Comparison of ENCODE assay signal across 18 cellular contexts in genomic region chr7:141584935-141585334, GRCh38. TPM values are rescaled to one million over a fixed set of nuclear protein-coding genes. Genes with fewer than 3 reads are reported as not detected.
A peak's percentile ranks its signal among the peaks of the same experiment; 100 is the strongest.
DNase-seq lines count a peak whose midpoint lies in the region; ATAC-seq and TF ChIP-seq lines count a peak whose summit lies in the region.
"Had no signal": no experiment of that assay in that cellular context is flagged by ENCODE, and none has a peak within 500 bp of the region (broad histone marks: within the 10 kb centered on the region; RNA-seq: fewer than 3 reads in every experiment).

No MANE protein-coding gene starts in this region.

- H3K4me3 ChIP-seq in breast epithelium, result no peak overlapping the region

- H3K9me3 ChIP-seq in breast epithelium, result peaks cover 1 to 4% of the 10 kb centered on the region in 2 donors

- H3K36me3 Mint-ChIP-seq in MCF 10A (ENCODE audit: insufficient read depth, unreplicated experiment), result no peaks in the 10 kb centered on the region
- H3K36me3 Mint-ChIP-seq in activated T-helper 17 cell treated with anti-CD3 and anti-CD28 coated beads, Interleukin-2, amount 50 U/mL, for 72 hours (ENCODE audit: low read depth), result peaks cover 56% of the 10 kb centered on the region
- peaks cover 36% of the 10 kb centered on the region for H3K36me3 Mint-ChIP-seq in stimulated activated effector memory CD8-positive, alpha-beta T cell treated with anti-CD3 and anti-CD28 coated beads, Interleukin-12 subunit alpha, Interleukin-12 subunit beta, amount 100 ng/mL, for 72 hours

- intact Hi-C loops in MCF 10A (cut with micrococcal nuclease), result no loop called here
- intact Hi-C loops in breast epithelium (cut with DNase I; ENCODE audit: low total_unique reads), result no loop called here

- no peaks in the 10 kb centered on the region for H3K4me1 ChIP-seq in breast epithelium

- DNase-seq in MCF 10A (ENCODE audit: unreplicated experiment), result no peak
- DNase-seq in breast epithelium (ENCODE audit: low spot score in 2 of 2), result no peak
- peak; percentile 97 for DNase-seq in iPS DF 19.7 (ENCODE audit: low read depth, low spot score)
- DNase-seq in stimulated activated effector memory CD8-positive, alpha-beta T cell treated with anti-CD3 and anti-CD28 coated beads, Interleukin-12 subunit alpha, Interleukin-12 subunit beta, amount 100 ng/mL, for 72 hours (ENCODE audit: low spot score in 2 of 2), result no peak
- DNase-seq in LoVo (ENCODE audit: low spot score), result no peak
- DNase-seq in NCI-H446 treated with DMSO at 0.1 percent for 48 hours (lab: John Stamatoyannopoulos, UW), result no peak
- no peak for DNase-seq in stimulated activated CD8-positive, alpha-beta memory T cell treated with anti-CD3 and anti-CD28 coated beads, Interleukin-4, amount 100 ng/mL, for 48 hours
- DNase-seq: CD4-positive, alpha-beta memory T cell; cortex of kidney; DMS79; islet precursor cell; NCI-H187 treated with DMSO at 0.1 percent for 48 hours; Right ventricle myocardium superior had no signal

- H3K4me1 Mint-ChIP-seq in MCF 10A (ENCODE audit: insufficient read depth, unreplicated experiment), result peaks cover 24% of the 10 kb centered on the region
- peaks cover 35% of the 10 kb centered on the region for H3K4me1 Mint-ChIP-seq in activated T-helper 17 cell treated with anti-CD3 and anti-CD28 coated beads, Interleukin-2, amount 50 U/mL, for 72 hours
- H3K4me1 Mint-ChIP-seq in stimulated activated effector memory CD8-positive, alpha-beta T cell treated with anti-CD3 and anti-CD28 coated beads, Interleukin-12 subunit alpha, Interleukin-12 subunit beta, amount 100 ng/mL, for 72 hours, result peaks cover 41% of the 10 kb centered on the region

- TF ChIP-seq CTCF in MCF 10A (IDR thresholded peaks at IDR 0.05; ENCODE audit: unreplicated experiment) (no peak), breast epithelium (IDR thresholded peaks at IDR 0.05) (no peak)

- H3K27me3 ChIP-seq in breast epithelium, result no peaks in the 10 kb centered on the region

- H3K36me3 ChIP-seq in breast epithelium, result no peaks in the 10 kb centered on the region

- H3K4me3 Mint-ChIP-seq in MCF 10A (ENCODE audit: unreplicated experiment), result no peak overlapping the region
- peak overlapping the region; percentile 69 for H3K4me3 Mint-ChIP-seq in activated T-helper 17 cell treated with anti-CD3 and anti-CD28 coated beads, Interleukin-2, amount 50 U/mL, for 72 hours
- no peak overlapping the region for H3K4me3 Mint-ChIP-seq in stimulated activated effector memory CD8-positive, alpha-beta T cell treated with anti-CD3 and anti-CD28 coated beads, Interleukin-12 subunit alpha, Interleukin-12 subunit beta, amount 100 ng/mL, for 72 hours
- H3K4me3 Mint-ChIP-seq: CD4-positive, alpha-beta memory T cell; memory B cell; neural crest cell; T-helper 1 cell treated with Interleukin-12 subunit alpha and Interleukin-12 subunit beta and Interleukin-4 antibody, amounts not matched to agents 30 μg/mL and 1 μg/mL, for 36 hours had no signal

- POLR2A ChIA-PET in MCF 10A (lab: Yijun Ruan, JAX), result no interaction called here

- ATAC-seq in activated T-helper 17 cell treated with anti-CD3 and anti-CD28 coated beads, Interleukin-2, amount 50 U/mL, for 72 hours (replicated peaks), result no peak
- ATAC-seq in stimulated activated effector memory CD8-positive, alpha-beta T cell treated with anti-CD3 and anti-CD28 coated beads, Interleukin-12 subunit alpha, Interleukin-12 subunit beta, amount 100 ng/mL, for 72 hours, result no peak

- H3K27ac Mint-ChIP-seq in MCF 10A (ENCODE audit: low read depth, unreplicated experiment), result peak overlapping the region; percentile 40
- H3K27ac Mint-ChIP-seq in activated T-helper 17 cell treated with anti-CD3 and anti-CD28 coated beads, Interleukin-2, amount 50 U/mL, for 72 hours, result no peak overlapping the region
- H3K27ac Mint-ChIP-seq in stimulated activated effector memory CD8-positive, alpha-beta T cell treated with anti-CD3 and anti-CD28 coated beads, Interleukin-12 subunit alpha, Interleukin-12 subunit beta, amount 100 ng/mL, for 72 hours, result peak overlapping the region; percentile 88
- H3K27ac Mint-ChIP-seq: memory B cell had no signal

- TF ChIP-seq POLR2A in breast epithelium (IDR thresholded peaks at IDR 0.05), result no peak

- no TSS peak for BruUV-seq in MCF 10A (replicated peaks; lab: Mats Ljungman, UMichigan)

- peaks cover 13% of the 10 kb centered on the region for H3K9me3 Mint-ChIP-seq in MCF 10A (ENCODE audit: unreplicated experiment)
- no peaks in the 10 kb centered on the region for H3K9me3 Mint-ChIP-seq in activated T-helper 17 cell treated with anti-CD3 and anti-CD28 coated beads, Interleukin-2, amount 50 U/mL, for 72 hours
- peaks cover 4% of the 10 kb centered on the region for H3K9me3 Mint-ChIP-seq in stimulated activated effector memory CD8-positive, alpha-beta T cell treated with anti-CD3 and anti-CD28 coated beads, Interleukin-12 subunit alpha, Interleukin-12 subunit beta, amount 100 ng/mL, for 72 hours
- H3K9me3 Mint-ChIP-seq: CD4-positive, alpha-beta memory T cell; memory B cell; neural crest cell had no signal

- no peaks in the 10 kb centered on the region for H3K27me3 Mint-ChIP-seq in MCF 10A (ENCODE audit: insufficient read depth, unreplicated experiment)
- H3K27me3 Mint-ChIP-seq in activated T-helper 17 cell treated with anti-CD3 and anti-CD28 coated beads, Interleukin-2, amount 50 U/mL, for 72 hours, result no peaks in the 10 kb centered on the region
- H3K27me3 Mint-ChIP-seq: CD4-positive, alpha-beta memory T cell; memory B cell had no signal

- CTCF ChIA-PET in MCF 10A (lab: Yijun Ruan, JAX), result interaction anchor here (0.6 to 0.9 kb wide), 2 partner anchors 12 to 768 kb away, joined by 3 read pairs; no protein-coding TSS in a partner anchor

- H3K27ac ChIP-seq in breast epithelium, result no peak overlapping the region
- H3K27ac ChIP-seq: VCaP had no signal

RNA-seq across cellular contexts. Expression of gene AGK, which starts 33.7 kb away (rescaled TPM):
- total RNA-seq in MCF 10A (2022) (35.4 and 41.4 TPM in 2 replicates), breast epithelium (10 to 100 TPM; 14.7 to 33.1 (median 28.5) TPM)
- 10 to 100 TPM; 32.7 to 33.9 TPM for total RNA-seq in activated T-helper 17 cell treated with anti-CD3 and anti-CD28 coated beads, Interleukin-2, amount 50 U/mL, for 72 hours
